8 cellular contexts compared by ENCODE assay signal in the genomic region with DNA sequence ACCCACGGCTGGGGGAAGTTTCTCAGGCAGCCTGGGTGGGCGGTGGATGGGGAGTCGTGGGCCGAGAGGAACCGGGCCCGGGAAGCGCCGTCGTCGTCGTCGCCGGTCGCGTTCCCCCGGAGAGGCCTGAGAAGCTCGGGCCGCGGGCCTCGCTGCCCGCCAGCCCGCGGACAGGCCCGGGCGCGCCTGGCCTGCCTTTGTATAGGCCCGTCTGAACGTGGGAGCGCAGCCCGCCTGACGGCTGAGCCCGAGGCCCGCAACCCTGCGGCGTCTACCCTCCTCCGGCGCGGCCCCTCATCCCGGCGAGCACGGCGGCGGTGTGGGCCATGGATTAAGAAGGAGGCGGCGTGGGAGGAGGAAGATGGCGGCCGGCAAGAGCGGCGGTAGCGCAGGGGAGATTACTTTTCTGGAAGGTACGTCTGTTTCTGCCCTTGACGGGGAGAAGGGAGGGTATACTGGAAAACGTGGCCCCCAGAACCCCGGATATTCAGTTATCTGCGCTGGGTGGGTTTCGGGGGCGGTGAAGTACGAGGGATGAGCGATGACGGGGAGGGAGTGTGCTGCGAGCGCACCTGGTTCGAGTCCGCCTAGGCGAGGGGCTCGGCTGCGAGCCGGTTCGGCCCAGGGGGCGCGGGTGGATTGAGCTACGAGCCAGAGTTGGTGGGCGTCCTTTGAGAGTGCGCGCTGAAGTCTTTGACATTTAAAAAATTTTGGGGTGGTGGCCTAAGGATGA. TPM values are rescaled to one million over a fixed set of nuclear protein-coding genes. Genes with fewer than 3 reads are reported as not detected.
DNase-seq lines count a peak whose midpoint lies in the region; ATAC-seq, FAIRE-seq and TF ChIP-seq lines count a peak whose summit lies in the region.

No MANE protein-coding gene starts in this region.

- H3K18ac ChIP-seq in H9 (ENCODE audit: insufficient read length, low read depth, low read length), result peak overlapping the region; percentile 99

- peak overlapping the region; percentile 99 to 100 (median 99) for H3K27ac Mint-ChIP-seq in H9

- TF ChIP-seq RAD21 in liver (IDR thresholded peaks at IDR 0.05), result no peak

- no CpG with 5 or more reads among the region's 75 CpGs for WGBS in H9 (ENCODE audit: extremely low coverage, insufficient read length, low lambda C conversion rate)
- WGBS in liver, result under 1% methylated on average over 75 of the region's 75 CpGs

- no peaks in the 10 kb centered on the region for H3K9me2 ChIP-seq in Loucy (replicated peaks; ENCODE audit: low read depth, low read length)

- peaks cover 3% of the 10 kb centered on the region for H3K79me1 ChIP-seq in H9 (ENCODE audit: insufficient read depth, low read depth, low read length, poor library complexity, severe bottlenecking)

- peak overlapping the region; percentile 98 for H4K91ac ChIP-seq in H9 (ENCODE audit: insufficient read length, low read depth, low read length)

- H3K14ac ChIP-seq in H9 (ENCODE audit: insufficient read depth, low read length), result peak overlapping the region; percentile 100

- H3K36me3 Mint-ChIP-seq in H9 (ENCODE audit: insufficient read depth in 1 of 3, low read depth in 3 of 3), result peaks cover 0 to 13% (median 6%) of the 10 kb centered on the region in 3 experiments; a peak in 3 of 7 replicates

- TF ChIP-seq POLR2A in GM12891 (IDR thresholded peaks at IDR 0.05; ENCODE audit: low read depth, low read length), result 0 out of 2 replicates have a peak, but pooled peaks have one; percentile 16

- H3F3A ChIP-seq in Loucy (ENCODE audit: low read depth), result no peaks in the 10 kb centered on the region

- no peak overlapping the region for H2BK20ac ChIP-seq in H9 (ENCODE audit: low read depth, low read length, poor library complexity, severe bottlenecking)

- no peaks in the 10 kb centered on the region for H3K27me3 Mint-ChIP-seq in H9 (ENCODE audit: low read depth)

- peak overlapping the region; percentile 44 for H3K27ac ChIP-seq in H9 (ENCODE audit: insufficient read length, low read depth, low read length)
- peak overlapping the region; percentile 98 to 99 for H3K27ac ChIP-seq in liver (ENCODE audit: low read depth in 1 of 2, low read length in 2 of 2)

- peak overlapping the region; percentile 97 to 98 for H3K4me3 Mint-ChIP-seq in H9

- no peak overlapping the region for H3K23ac ChIP-seq in H9 (ENCODE audit: insufficient read length, low read depth, low read length)

- H2AK5ac ChIP-seq in H9 (ENCODE audit: insufficient read length, low read length), result no peak overlapping the region

- H3K9ac ChIP-seq in H9 (ENCODE audit: extremely low read depth, insufficient read length, low read length) (peak overlapping the region; percentile 98), Loucy (ENCODE audit: low read depth, low read length, poor library complexity, severe bottlenecking) (peak overlapping the region; percentile 94), liver (ENCODE audit: low read depth in 1 of 2, low read length in 2 of 2) (peak overlapping the region; percentile 88 to 97)

- H2BK120ac ChIP-seq in H9 (ENCODE audit: low read depth, low read length, poor library complexity, severe bottlenecking), result peak overlapping the region; percentile 94

- peaks cover 43% of the 10 kb centered on the region for H3K79me2 ChIP-seq in H9 (ENCODE audit: insufficient read depth, low read length)
- H3K79me2 ChIP-seq in Loucy (ENCODE audit: insufficient read depth, low read length), result peaks cover 67% of the 10 kb centered on the region

- H2BK5ac ChIP-seq in H9 (ENCODE audit: insufficient read length, low read length), result peak overlapping the region; percentile 86

- H4K20me1 ChIP-seq in H9 (ENCODE audit: control insufficient read depth, insufficient read depth, insufficient read length), result no peaks in the 10 kb centered on the region
- H4K20me1 ChIP-seq in Loucy (ENCODE audit: insufficient read depth, low read length, poor library complexity, severe bottlenecking), result peaks cover 43% of the 10 kb centered on the region

- no peak overlapping the region for H3K56ac ChIP-seq in H9 (ENCODE audit: insufficient read length, low read depth, low read length)

- H2BK12ac ChIP-seq in H9 (ENCODE audit: insufficient read length, low read depth, low read length), result no peak overlapping the region

- peaks cover 32 to 38% of the 10 kb centered on the region in 2 experiments for H3K4me1 Mint-ChIP-seq in H9

- H3K4me1 ChIP-seq in H9 (ENCODE audit: insufficient read depth, low read length), result no peaks in the 10 kb centered on the region; the same call in 1 of the 2 replicates
- H3K4me1 ChIP-seq in Loucy (ENCODE audit: insufficient read depth, low read length, poor library complexity, severe bottlenecking), result peaks cover 35% of the 10 kb centered on the region
- H3K4me1 ChIP-seq in liver (ENCODE audit: control insufficient read depth in 4 of 4, insufficient read depth in 4 of 4, low read length in 3 of 4), result peaks cover 0 to 21% (median 5%) of the 10 kb centered on the region in 4 donors

- H3K4me3 ChIP-seq in Loucy (ENCODE audit: low read length, poor library complexity, severe bottlenecking), result peak overlapping the region; percentile 85
- peak overlapping the region; percentile 82 to 98 (median 83) for H3K4me3 ChIP-seq in liver (ENCODE audit: low read depth in 1 of 3, low read length in 3 of 3)

- H4K5ac ChIP-seq in H9 (ENCODE audit: insufficient read length, low read depth, low read length), result peak overlapping the region; percentile 87

- peak; percentile 66 for FAIRE-seq in GM12891 (lab: Jason Lieb, UNC)

- no peaks in the 10 kb centered on the region for H3K36me3 ChIP-seq in Loucy (ENCODE audit: insufficient read depth, low read length)
- H3K36me3 ChIP-seq in liver (ENCODE audit: control insufficient read depth in 4 of 4, insufficient read depth in 3 of 4, low read depth in 1 of 4, low read length in 3 of 4), result no peaks in the 10 kb centered on the region

- H4K8ac ChIP-seq in H9 (replicated peaks; ENCODE audit: insufficient read length, low read depth, low read length), result peak overlapping the region; percentile 8

- H3K23me2 ChIP-seq in H9 (ENCODE audit: insufficient read length, low read depth, low read length, poor library complexity, severe bottlenecking), result peaks cover 5% of the 10 kb centered on the region

- DNase-seq in GM12891 (ENCODE audit: insufficient read length, low spot score), result peak; percentile 23
- peak; percentile 52 for DNase-seq in H9
- DNase-seq in cerebellum (ENCODE audit: low spot score), result peak; percentile 44
- DNase-seq in stimulated activated CD4-positive, alpha-beta T cell treated with anti-CD3 and anti-CD28 coated beads, TNF-alpha, amount 100 ng/mL, for 4 hours (ENCODE audit: low read depth in 3 of 3), result peak; percentile 26 to 49 (median 35)
- DNase-seq in NCI-H446 treated with DMSO at 0.1 percent for 48 hours (lab: John Stamatoyannopoulos, UW), result no peak

- H3K9me3 ChIP-seq in H9 (ENCODE audit: control insufficient read depth, low read depth, low read length) (no peaks in the 10 kb centered on the region), Loucy (ENCODE audit: insufficient read depth, low read depth, low read length) (no peaks in the 10 kb centered on the region), liver (ENCODE audit: control insufficient read depth in 4 of 4, low read length in 3 of 4) (no peaks in the 10 kb centered on the region)

- H3K9me3 Mint-ChIP-seq in H9, result peaks cover 0 to 3% of the 10 kb centered on the region in 2 experiments; a peak in 1 of 5 replicates

- H2BK15ac ChIP-seq in H9 (ENCODE audit: low read depth, low read length), result peak overlapping the region; percentile 19; the same call in 1 of the 2 replicates

- TF ChIP-seq CTCF in H9 (conservative IDR thresholded peaks at IDR 0.05), result no peak
- TF ChIP-seq CTCF in Loucy (conservative IDR thresholded peaks at IDR 0.05; ENCODE audit: low read length), result no peak
- no peak for TF ChIP-seq CTCF in liver (IDR thresholded peaks at IDR 0.05; ENCODE audit: low read depth, low read length, missing input control)

- ATAC-seq in activated CD4-positive, CD25-positive, alpha-beta regulatory T cell treated with anti-CD3 and anti-CD28 coated beads, Interleukin-2, amount 50 U/mL, for 24 hours, result peak; percentile 33 to 39

- H3K27me3 ChIP-seq in H9 (ENCODE audit: insufficient read depth, low read length) (no peaks in the 10 kb centered on the region), Loucy (ENCODE audit: insufficient read depth, low read length, poor library complexity, severe bottlenecking) (no peaks in the 10 kb centered on the region), liver (ENCODE audit: control insufficient read depth in 4 of 4, insufficient read depth in 4 of 4, low read length in 3 of 4) (no peaks in the 10 kb centered on the region)

- H3K4me2 ChIP-seq in H9 (ENCODE audit: insufficient read depth, insufficient read length, low read length) (peak overlapping the region; percentile 89), Loucy (ENCODE audit: low read depth, low read length, poor library complexity, severe bottlenecking) (peak overlapping the region; percentile 90)

- H3K4ac ChIP-seq in H9 (ENCODE audit: low read depth, low read length), result peak overlapping the region; percentile 93

- H2AFZ ChIP-seq in H9 (ENCODE audit: low read length), result no peak overlapping the region
- peak overlapping the region; percentile 87 for H2AFZ ChIP-seq in Loucy (ENCODE audit: low read length)

- peak overlapping the region; percentile 59 for H3T11ph ChIP-seq in H9 (ENCODE audit: low read length)

TF ChIP-seq in GM12891, 5 proteins besides CTCF, POLR2A, EP300 and RAD21:
- no peak for TF ChIP-seq SPI1 (IDR thresholded peaks at IDR 0.05; ENCODE audit: low read depth, low read length)
- peak; percentile 60 for TF ChIP-seq TAF1 (IDR thresholded peaks at IDR 0.05; ENCODE audit: low read depth, low read length)
- TF ChIP-seq POLR2AphosphoS5 (IDR thresholded peaks at IDR 0.05; ENCODE audit: low read depth, low read length), result no peak
- no peak for TF ChIP-seq POU2F2 (IDR thresholded peaks at IDR 0.05; ENCODE audit: low read depth, low read length)
- TF ChIP-seq PAX5 (IDR thresholded peaks at IDR 0.05; ENCODE audit: insufficient read depth, low read length, severe bottlenecking), result no peak

TF ChIP-seq in liver, 16 proteins besides CTCF, POLR2A, EP300 and RAD21 (continues in another document):
- no peak for TF ChIP-seq FOXA1 (IDR thresholded peaks at IDR 0.05)
- no peak for TF ChIP-seq JUND (IDR thresholded peaks at IDR 0.05)
- no peak for TF ChIP-seq FOXA2 (IDR thresholded peaks at IDR 0.05)
- no peak for TF ChIP-seq EGR1 (IDR thresholded peaks at IDR 0.05; ENCODE audit: low read depth in 2 of 2)
- TF ChIP-seq RXRA (IDR thresholded peaks at IDR 0.05), result no peak
- peak; percentile 78 for TF ChIP-seq YY1 (IDR thresholded peaks at IDR 0.05)

RNA-seq across cellular contexts. Expression of a gene that starts 0.7 kb away (rescaled TPM):
- polyA plus RNA-seq in GM12891 (2012; ENCODE audit: low read depth, missing spikeins), result 22.1 TPM
- total RNA-seq in H9 (2021) (115 and 116 TPM in 2 replicates), cerebellum (219 TPM), liver (10 to 100 TPM; 41.4 to 42.3 TPM)
- 10 to 100 TPM; 12.2 to 12.3 TPM for polyA plus RNA-seq in liver
